Comparison of ENCODE assay signal across 24 cellular contexts in the genomic region with DNA sequence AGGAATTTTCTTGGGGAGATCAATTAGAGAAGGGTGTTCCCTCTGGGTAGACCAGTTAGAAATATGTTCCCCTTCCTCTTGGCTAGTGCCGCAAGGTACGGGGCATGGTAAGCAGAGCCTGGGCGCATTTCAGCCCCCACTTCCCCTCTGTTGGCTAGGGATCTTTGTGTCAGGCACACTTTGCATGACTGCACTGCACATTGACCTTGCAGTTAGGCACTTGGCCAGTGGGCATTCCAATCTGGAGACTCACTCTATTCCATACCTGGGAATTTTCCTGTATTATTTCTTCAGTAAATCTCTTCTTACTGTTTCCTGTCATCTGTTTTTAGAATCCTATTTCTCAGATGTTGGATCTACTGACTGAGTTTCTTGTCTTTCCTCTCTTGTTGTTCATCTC. TPM values are rescaled to one million over a fixed set of nuclear protein-coding genes. Genes with fewer than 3 reads are reported as not detected.
DNase-seq lines count a peak whose midpoint lies in the region; ATAC-seq and TF ChIP-seq lines count a peak whose summit lies in the region.
"Had no signal": no experiment of that assay in that cellular context is flagged by ENCODE, and none has a peak within 500 bp of the region (broad histone marks: within the 10 kb centered on the region; RNA-seq: fewer than 3 reads in every experiment).

No MANE protein-coding gene starts in this region.

- H3K4me3 ChIP-seq in epithelial cell of proximal tubule (ENCODE audit: low read depth, low read length) (no peak overlapping the region), mesenchymal stem cell (ENCODE audit: insufficient read depth in 1 of 2, low read depth in 1 of 2, low read length in 2 of 2) (no peak overlapping the region)
- H3K4me3 ChIP-seq: cardiac muscle cell, esophagus squamous epithelium, GM23248, neural progenitor cell, tibial nerve had no signal

- no peak overlapping the region for H2BK15ac ChIP-seq in mesenchymal stem cell (ENCODE audit: low read depth, poor library complexity, severe bottlenecking)

- DNase-seq in ACHN (peak; percentile 86), M059J (ENCODE audit: low read depth) (peak; percentile 18), epithelial cell of proximal tubule (ENCODE audit: low read depth) (peak; percentile 80), mesenchymal stem cell (no peak), SKM-1 (lab: John Stamatoyannopoulos, UW; ENCODE audit: unreplicated experiment) (no peak), SK-N-DZ (ENCODE audit: low spot score) (no peak)
- DNase-seq: activated CD4-positive, CD25-positive, alpha-beta regulatory T cell treated with anti-CD3 and anti-CD28 coated beads, Interleukin-2, amount 50 U/mL, for 72 hours; CD4-positive, alpha-beta T cell; DND-41; esophagus squamous epithelium; GM23248; IMR-90; midbrain; NCI-H2029 treated with DMSO at 0.1 percent for 48 hours; NCI-H510A treated with DMSO at 0.1 percent for 48 hours; SK-N-SH; stimulated activated naive CD4-positive, alpha-beta T cell treated with Interleukin-2 at 50 U/mL for 16 hours; T1000 had no signal

- in situ Hi-C loops in ACHN (cut with HindIII; ENCODE audit: low pct_ligation_motif_present, low pct_unique_long_range_greater_than_20kb, low sequenced_read_pairs) = no loop called here

- 90% methylated on average over 3 of the region's 3 CpGs for WGBS in mesenchymal stem cell

- H2BK120ac ChIP-seq in mesenchymal stem cell (ENCODE audit: low read depth, low read length) = no peak overlapping the region

- H4K8ac ChIP-seq in mesenchymal stem cell (ENCODE audit: low read length) = no peak overlapping the region

- H2BK12ac ChIP-seq in mesenchymal stem cell (ENCODE audit: low read length in 2 of 2) = no peak overlapping the region

- H3K9me3 ChIP-seq in mesenchymal stem cell (ENCODE audit: control insufficient read depth, low read length) = peaks cover 7% of the 10 kb centered on the region
- H3K9me3 ChIP-seq: esophagus squamous epithelium, SK-N-SH had no signal

- H3K23ac ChIP-seq in mesenchymal stem cell (ENCODE audit: low read length in 2 of 2) = no peak overlapping the region

- H3K27ac ChIP-seq in mesenchymal stem cell (ENCODE audit: low read length, poor library complexity, severe bottlenecking) = peak overlapping the region; percentile 57
- H3K27ac ChIP-seq: cardiac muscle cell, esophagus squamous epithelium, GM23248, neural progenitor cell, tibial nerve had no signal

- no peak overlapping the region for H2BK5ac ChIP-seq in mesenchymal stem cell (ENCODE audit: low read depth, low read length, poor library complexity, severe bottlenecking)

- H3K36me3 ChIP-seq in mesenchymal stem cell (ENCODE audit: control insufficient read depth in 1 of 2, insufficient read depth in 2 of 2, low read depth in 1 of 2, low read length in 2 of 2) = no peaks in the 10 kb centered on the region
- H3K36me3 ChIP-seq: cardiac muscle cell, esophagus squamous epithelium, neural progenitor cell, tibial nerve had no signal

- no peak overlapping the region for H3K9ac ChIP-seq in mesenchymal stem cell (ENCODE audit: low read length)
- H3K9ac ChIP-seq: GM23248, neural progenitor cell, SK-N-SH had no signal

- no peak overlapping the region for H3K4ac ChIP-seq in mesenchymal stem cell (ENCODE audit: low read depth in 1 of 2, low read length in 2 of 2)

- H3K18ac ChIP-seq in mesenchymal stem cell (ENCODE audit: low read depth in 1 of 2, low read length in 2 of 2) = no peak overlapping the region

- no peak overlapping the region for H4K91ac ChIP-seq in mesenchymal stem cell (ENCODE audit: low read length)

- no peak for ATAC-seq in GM18511 (IDR thresholded peaks at IDR 0.05; ENCODE audit: unreplicated experiment)
- ATAC-seq in HG02870 (IDR thresholded peaks at IDR 0.05; ENCODE audit: unreplicated experiment) = no peak
- ATAC-seq: activated T-helper 17 cell treated with anti-CD3 and anti-CD28 coated beads, Interleukin-2, amount 50 U/mL, for 72 hours had no signal

- H3K27me3 ChIP-seq in mesenchymal stem cell (ENCODE audit: control insufficient read depth in 1 of 2, insufficient read depth in 1 of 2, low read length in 2 of 2) = no peaks in the 10 kb centered on the region
- H3K27me3 ChIP-seq: cardiac muscle cell, esophagus squamous epithelium, neural progenitor cell, tibial nerve had no signal

- no peak overlapping the region for H2AFZ ChIP-seq in mesenchymal stem cell (ENCODE audit: low read depth, low read length)
- H2AFZ ChIP-seq: GM23248, neural progenitor cell had no signal

- no peak overlapping the region for H3K14ac ChIP-seq in mesenchymal stem cell (ENCODE audit: low read length in 2 of 2)

- TF ChIP-seq CTCF in epithelial cell of proximal tubule (conservative IDR thresholded peaks at IDR 0.05; ENCODE audit: low read depth, low read length) = no peak

- H3K79me1 ChIP-seq in mesenchymal stem cell (replicated peaks; ENCODE audit: low read length, poor library complexity, severe bottlenecking) = no peaks in the 10 kb centered on the region

- peaks cover 2% of the 10 kb centered on the region for H3K4me1 ChIP-seq in mesenchymal stem cell (ENCODE audit: control insufficient read depth, insufficient read depth, low read depth, low read length)
- H3K4me1 ChIP-seq: esophagus squamous epithelium, neural progenitor cell, tibial nerve had no signal

- H3K4me2 ChIP-seq in mesenchymal stem cell (ENCODE audit: low read length, poor library complexity, severe bottlenecking) = no peak overlapping the region
- H3K4me2 ChIP-seq: neural progenitor cell, SK-N-SH had no signal

- H2AK5ac ChIP-seq in mesenchymal stem cell (ENCODE audit: low read length, severe bottlenecking) = no peak overlapping the region

RNA-seq across cellular contexts. Expression of gene CACNA1D, which starts 30.0 kb away (rescaled TPM):
- total RNA-seq in M059J (2014; rRNA removed; shearing (Covaris generic)) = not detected in 2 replicates
- total RNA-seq in epithelial cell of proximal tubule = 0.07 and 1.9 TPM in 2 replicates
- polyA plus RNA-seq in mesenchymal stem cell (2013, experiment 1 of 2) = not detected
- not detected for polyA plus RNA-seq in mesenchymal stem cell (2013, experiment 2 of 2)
- polyA plus RNA-seq in SK-N-DZ (2014; cell fraction: cytosol; rRNA removed) = not detected in 2 replicates
- polyA plus RNA-seq in SK-N-DZ (2014; cell fraction: nucleus; rRNA removed) = not detected in 2 replicates
- total RNA-seq: CD4-positive, alpha-beta T cell; GM23248; IMR-90 had no signal
- polyA plus RNA-seq: GM23248 had no signal

Comparison
In these comparisons a context has a peak if more than half of its experiments do, and no peak if none do; other contexts are left out.
1. DNase-seq: peak in ACHN (single experiment), M059J (single experiment) and epithelial cell of proximal tubule (single experiment); none in mesenchymal stem cell (single experiment), SKM-1 (single experiment) and SK-N-DZ (single experiment).